ENCODE assay signal across 24 cellular contexts in genomic region chr7:127961787-127962463, GRCh38.
DNase-seq lines count a peak whose midpoint lies in the region; ATAC-seq, FAIRE-seq and TF ChIP-seq lines count a peak whose summit lies in the region.
"Had no signal": no experiment of that assay in that cellular context is flagged by ENCODE, and none has a peak within 500 bp of the region (broad histone marks: within the 10 kb centered on the region; RNA-seq: fewer than 3 reads in every experiment).

No MANE protein-coding gene starts in this region.

- no peaks in the 10 kb centered on the region for H3K36me3 ChIP-seq in GM23338 (ENCODE audit: insufficient read depth)
- H3K36me3 ChIP-seq: suprapubic skin had no signal

- H3K27ac Mint-ChIP-seq in GM23338 (peak overlapping the region; percentile 61; the same call in 1 of the 2 replicates), nephron progenitor cell (peak overlapping the region; percentile 14)
- H3K27ac Mint-ChIP-seq: activated CD8-positive, alpha-beta T cell treated with anti-CD3 and anti-CD28 coated beads for 36 hours; naive B cell; T-cell had no signal

- no peak overlapping the region for H2AFZ ChIP-seq in GM23338

- FAIRE-seq in RCC 7860 (lab: Jason Lieb, UNC) = no peak
- FAIRE-seq: GM12878, urothelium cell line had no signal

- H3K4me3 Mint-ChIP-seq in GM23338 (no peak overlapping the region), nephron progenitor cell (no peak overlapping the region)
- H3K4me3 Mint-ChIP-seq: activated CD8-positive, alpha-beta T cell treated with anti-CD3 and anti-CD28 coated beads for 36 hours; naive B cell; T-cell had no signal

- no peak overlapping the region for H3K4me3 ChIP-seq in GM23338
- H3K4me3 ChIP-seq: GM12878, suprapubic skin had no signal

- no peaks in the 10 kb centered on the region for H4K20me1 ChIP-seq in GM23338 (replicated peaks; ENCODE audit: insufficient read depth)

- H3K36me3 Mint-ChIP-seq in GM23338 (ENCODE audit: low read depth) = peaks cover 15% of the 10 kb centered on the region
- H3K36me3 Mint-ChIP-seq in nephron progenitor cell (ENCODE audit: low read depth) = peaks cover 28% of the 10 kb centered on the region

- H3K4me1 ChIP-seq in GM23338 (ENCODE audit: insufficient read depth) = no peaks in the 10 kb centered on the region
- H3K4me1 ChIP-seq: suprapubic skin had no signal

- H3K9me3 Mint-ChIP-seq in GM23338 (peaks cover 4% of the 10 kb centered on the region), nephron progenitor cell (peaks cover 5% of the 10 kb centered on the region)

- H3K4me2 ChIP-seq in GM23338 = no peak overlapping the region

- H3K79me2 ChIP-seq in GM23338 (replicated peaks; ENCODE audit: insufficient read depth) = peaks cover 7% of the 10 kb centered on the region; the same call in 1 of the 2 replicates

- no peaks in the 10 kb centered on the region for H3K27me3 ChIP-seq in GM23338 (ENCODE audit: insufficient read depth)
- H3K27me3 ChIP-seq: suprapubic skin had no signal

- H3F3A ChIP-seq in GM23338 (replicated peaks; ENCODE audit: low read depth) = no peaks in the 10 kb centered on the region

- H3K27me3 Mint-ChIP-seq in GM23338 (ENCODE audit: insufficient read depth, low read depth, poor library complexity) (no peaks in the 10 kb centered on the region), nephron progenitor cell (ENCODE audit: low read depth, poor library complexity) (peaks cover 4% of the 10 kb centered on the region)
- H3K27me3 Mint-ChIP-seq: activated CD8-positive, alpha-beta T cell treated with anti-CD3 and anti-CD28 coated beads for 36 hours; naive B cell; T-cell had no signal

- ATAC-seq in GM23338 (no peak), HG02973 (IDR thresholded peaks at IDR 0.05; ENCODE audit: unreplicated experiment) (no peak)
- ATAC-seq: activated CD8-positive, alpha-beta T cell treated with anti-CD3 and anti-CD28 coated beads for 36 hours; GM12878; HCT116; T-cell had no signal

- H3K9me2 ChIP-seq in GM23338 (ENCODE audit: insufficient read depth) = no peaks in the 10 kb centered on the region

- no peak overlapping the region for H3K27ac ChIP-seq in GM23338 (ENCODE audit: low read depth)
- H3K27ac ChIP-seq: C4-2B, suprapubic skin had no signal

- no peak for TF ChIP-seq CTCF in GM23338 (conservative IDR thresholded peaks at IDR 0.05; ENCODE audit: low read depth in 2 of 2)
- TF ChIP-seq CTCF in nephron progenitor cell (IDR thresholded peaks at IDR 0.05) = no peak

- DNase-seq in GM23338 (ENCODE audit: low spot score) (no peak), NCI-H187 (lab: John Stamatoyannopoulos, UW) (peak; percentile 63 to 71), NCI-H748 treated with DMSO at 0.1 percent for 48 hours (lab: John Stamatoyannopoulos, UW) (peak; percentile 72), nephron progenitor cell (no peak), RCC 7860 (ENCODE audit: low spot score) (no peak), SK-N-DZ (ENCODE audit: low spot score) (no peak)
- DNase-seq: activated CD4-positive, CD25-positive, alpha-beta regulatory T cell treated with anti-CD3 and anti-CD28 coated beads, Interleukin-2, amount 50 U/mL, for 72 hours; activated CD8-positive, alpha-beta T cell treated with anti-CD3 and anti-CD28 coated beads for 36 hours; activated effector memory CD4-positive, alpha-beta T cell treated with Interleukin-2 at 50 U/mL for 16 hours; Calu3; foreskin fibroblast; naive B cell; NCI-H345; NK-92 treated with Interleukin-12 subunit alpha and Interleukin-12 subunit beta, amount 100 ng/mL, for 24 hours; occipital lobe; retina; SHP77 treated with DMSO at 0.1 percent for 48 hours; T-cell had no signal

- no peaks in the 10 kb centered on the region for H3K4me1 Mint-ChIP-seq in GM23338
- peaks cover 1% of the 10 kb centered on the region for H3K4me1 Mint-ChIP-seq in nephron progenitor cell
- H3K4me1 Mint-ChIP-seq: T-cell had no signal

TF ChIP-seq in GM23338, 12 proteins besides CTCF, POLR2A, EP300 and RAD21:
- no peak for TF ChIP-seq ETS1 (IDR thresholded peaks at IDR 0.05)
- no peak for TF ChIP-seq JUNB (IDR thresholded peaks at IDR 0.05; ENCODE audit: unreplicated experiment)
- no peak for TF ChIP-seq STAT1 (IDR thresholded peaks at IDR 0.05; ENCODE audit: unreplicated experiment)
- TF ChIP-seq ZNF114 (CRISPR knock-in tag; IDR thresholded peaks at IDR 0.05) = no peak
- TF ChIP-seq EZH2 (IDR thresholded peaks at IDR 0.05; ENCODE audit: low read depth, unreplicated experiment) = no peak

Comparison
In these comparisons a context has a peak if more than half of its experiments do, and no peak if none do; other contexts are left out.
1. DNase-seq: peak in NCI-H187 (2 of 2) and NCI-H748 treated with DMSO at 0.1 percent for 48 hours (single experiment); none in GM23338 (single experiment), nephron progenitor cell (single experiment), RCC 7860 (single experiment) and SK-N-DZ (single experiment).